9 cellular contexts compared by ENCODE assay signal in genomic region chr7:112202819-112203218, GRCh38. TPM values are rescaled to one million over a fixed set of nuclear protein-coding genes. Genes with fewer than 3 reads are reported as not detected.
A peak's percentile ranks its signal among the peaks of the same experiment; 100 is the strongest.
DNase-seq lines count a peak whose midpoint lies in the region; ATAC-seq, FAIRE-seq and TF ChIP-seq lines count a peak whose summit lies in the region.
"Had no signal": no experiment of that assay in that cellular context is flagged by ENCODE, and none has a peak within 500 bp of the region (broad histone marks: within the 10 kb centered on the region; RNA-seq: fewer than 3 reads in every experiment).

No MANE protein-coding gene starts in this region.

- no peaks in the 10 kb centered on the region for H4K20me1 ChIP-seq in K562 (replicated peaks; ENCODE audit: control insufficient read depth, insufficient read depth, low read length)

- ATAC-seq in K562 (no peak), HG03097 (IDR thresholded peaks at IDR 0.05; ENCODE audit: low FRiP score, unreplicated experiment) (no peak)

- no peak overlapping the region for H3K9ac ChIP-seq in K562 (ENCODE audit: insufficient read depth in 1 of 2, low read depth in 2 of 2, low read length in 2 of 2)

- no peaks in the 10 kb centered on the region for H3K9me3 ChIP-seq in K562 (replicated peaks; ENCODE audit: control insufficient read depth, insufficient read depth, low read depth, low read length)
- H3K9me3 ChIP-seq in effector memory CD4-positive, alpha-beta T cell (ENCODE audit: control insufficient read depth, low read length): no peaks in the 10 kb centered on the region

- no peaks in the 10 kb centered on the region for H3K9me1 ChIP-seq in K562 (ENCODE audit: control insufficient read depth, insufficient read depth, low read length)

- H3K36me3 ChIP-seq in K562 (ENCODE audit: control insufficient read depth, insufficient read depth, low read length): no peaks in the 10 kb centered on the region
- no peaks in the 10 kb centered on the region for H3K36me3 ChIP-seq in effector memory CD4-positive, alpha-beta T cell (ENCODE audit: control insufficient read depth, insufficient read depth, low read length)

- peaks cover 12% of the 10 kb centered on the region for H3K79me2 ChIP-seq in K562 (ENCODE audit: control insufficient read depth, insufficient read depth, low read length)

- in situ Hi-C loops in K562 (cut with MboI): no loop called here

- H3K27ac Mint-ChIP-seq in nephron: peak overlapping the region in 1 of 3 experiments; percentile 15

- peaks cover 12 to 16% of the 10 kb centered on the region in 2 experiments; a peak in 4 of 5 replicates for H3K4me1 ChIP-seq in K562 (replicated peaks in 1 of 2; ENCODE audit: control insufficient read depth in 2 of 2, insufficient read depth in 2 of 2, low read length in 2 of 2)
- H3K4me1 ChIP-seq in effector memory CD4-positive, alpha-beta T cell (ENCODE audit: control insufficient read depth, insufficient read depth, low read length, poor library complexity, severe bottlenecking): peaks cover 17% of the 10 kb centered on the region

- H3K27me3 Mint-ChIP-seq in nephron (ENCODE audit: low read depth): peaks cover 9% of the 10 kb centered on the region

- no peak overlapping the region for H3K27ac ChIP-seq in K562 (ENCODE audit: extremely low read depth, low read depth, low read length)
- no peak overlapping the region for H3K27ac ChIP-seq in effector memory CD4-positive, alpha-beta T cell (ENCODE audit: insufficient read depth, low read length, poor library complexity, severe bottlenecking)

- intact Hi-C loops in K562 (cut with micrococcal nuclease): loop anchor here (10.0 kb wide), 2 partner anchors 212 to 292 kb away; no protein-coding TSS in a partner anchor

- POLR2A ChIA-PET in K562 (lab: Yijun Ruan, JAX): interaction anchor here (1.1 kb wide), 1 partner anchor 31 kb away, joined by 3 read pairs; no protein-coding TSS in a partner anchor

- H3K4me3 ChIP-seq in GM12864 (ENCODE audit: low read depth, low read length) (no peak overlapping the region), K562 (no peak overlapping the region)
- H3K4me3 ChIP-seq in effector memory CD4-positive, alpha-beta T cell (ENCODE audit: insufficient read depth, low read depth, low read length, poor library complexity, severe bottlenecking): no peak overlapping the region

- no peak for TF ChIP-seq RAD21 in K562 (CRISPR knock-in tag; conservative IDR thresholded peaks at IDR 0.05 in 1 of 2, IDR thresholded peaks at IDR 0.05 in 1 of 2)

- DNase-seq in GM12864 (ENCODE audit: low read depth): peak; percentile 8
- peak; percentile 63 for DNase-seq in NCI-H1417 treated with DMSO at 0.1 percent for 48 hours (lab: John Stamatoyannopoulos, UW)
- DNase-seq in K562 (ENCODE audit: extremely low read depth in 1 of 4, low spot score in 3 of 4): peak in 1 of 4 experiments; percentile 41
- DNase-seq in A172 (ENCODE audit: low spot score): no peak
- no peak for DNase-seq in effector memory CD4-positive, alpha-beta T cell
- no peak for DNase-seq in COLO829 (ENCODE audit: low spot score)

- no peak overlapping the region for H3K4me2 ChIP-seq in K562 (ENCODE audit: insufficient read depth, low read length)

- no TSS peak for BruUV-seq in K562 (replicated peaks; lab: Mats Ljungman, UMichigan)

- CTCF ChIA-PET in K562 (lab: Yijun Ruan, JAX; ENCODE audit: low intra/inter-chr PET ratio): no interaction called here

- 0% methylated on average over 2 of the region's 2 CpGs for WGBS in K562 (ENCODE audit: insufficient coverage, low coverage, missing lambda C conversion rate)

- peaks cover 20% of the 10 kb centered on the region for H3K4me1 Mint-ChIP-seq in nephron

- no peaks in the 10 kb centered on the region for H3K9me3 Mint-ChIP-seq in nephron

- peaks cover 24 to 28% of the 10 kb centered on the region in 2 experiments for H3K27me3 ChIP-seq in K562 (ENCODE audit: control insufficient read depth in 2 of 2, insufficient read depth in 2 of 2, low read length in 2 of 2)
- peaks cover 17% of the 10 kb centered on the region for H3K27me3 ChIP-seq in effector memory CD4-positive, alpha-beta T cell (replicated peaks; ENCODE audit: control insufficient read depth, insufficient read depth, low read length, poor library complexity, severe bottlenecking)

- no peak for TF ChIP-seq POLR2A in K562 (conservative IDR thresholded peaks at IDR 0.05)

- H3K4me3 Mint-ChIP-seq in nephron: peak overlapping the region; percentile 22 to 62 (median 57)

- no peak overlapping the region for H2AFZ ChIP-seq in K562 (ENCODE audit: low read depth, low read length)

- no peaks in the 10 kb centered on the region for H3K36me3 Mint-ChIP-seq in nephron (ENCODE audit: low read depth)

- TF ChIP-seq CTCF in GM12864 (IDR thresholded peaks at IDR 0.05; ENCODE audit: low read depth, low read length, missing control alignments): no peak
- no peak for TF ChIP-seq CTCF in K562 (IDR thresholded peaks at IDR 0.05 in 2 of 3, conservative IDR thresholded peaks at IDR 0.05 in 1 of 3; ENCODE audit: insufficient read depth in 2 of 3, low read depth in 1 of 3, low read length in 3 of 3)
- no peak for TF ChIP-seq CTCF in nephron (IDR thresholded peaks at IDR 0.05; ENCODE audit: unreplicated experiment in 3 of 3)

- no peak for TF ChIP-seq EP300 in K562 (IDR thresholded peaks at IDR 0.05; ENCODE audit: low read length)

- no peak for FAIRE-seq in K562 (lab: Jason Lieb, UNC)
- FAIRE-seq: TTC549 had no signal

TF ChIP-seq in K562, 482 proteins besides CTCF, POLR2A, EP300 and RAD21 (continues in another document):
- TF ChIP-seq ZNF12 (CRISPR knock-in tag; IDR thresholded peaks at IDR 0.05) (no peak), BCOR (IDR thresholded peaks at IDR 0.05) (no peak), DIDO1 (tag; IDR thresholded peaks at IDR 0.05; ENCODE audit: low read depth) (no peak), NFIC (IDR thresholded peaks at IDR 0.05) (peak; percentile 99), NFIX (CRISPR knock-in tag; IDR thresholded peaks at IDR 0.05; ENCODE audit: low read depth) (peak; percentile 95)

RNA-seq across cellular contexts. Expression of gene DOCK4, which starts 3.4 kb away (rescaled TPM):
- 15.9 and 23.4 TPM in 2 replicates for total RNA-seq in K562 (2011; cell fraction: chromatin; rRNA removed; ENCODE audit: low replicate concordance)
- 3.8 and 8.0 TPM in 2 replicates for total RNA-seq in K562 (2011; cell fraction: nucleolus; rRNA removed)
- total RNA-seq in K562 (2011; cell fraction: nucleoplasm; rRNA removed): 10.6 and 11.6 TPM in 2 replicates
- 1.5 and 2.0 TPM in 2 replicates for total RNA-seq in K562 (2014; rRNA removed)
- 2.1 and 2.3 TPM in 2 replicates for total RNA-seq in K562 (2014; rRNA removed; fragmentation: Illumina TruSeq; extraction: Trizol)
- total RNA-seq in K562 (2015; rRNA removed; fragmentation: Illumina TruSeq; extraction: Trizol): 1.7 and 2.1 TPM in 2 replicates
- 3.8 and 4.9 TPM in 2 replicates for total RNA-seq in K562 (2021)
- 3.7 and 5.7 TPM in 2 replicates for polyA plus RNA-seq in K562 (2011; rRNA removed)
- 1.2 and 1.7 TPM in 2 replicates for polyA plus RNA-seq in K562 (2011; cell fraction: cytosol; rRNA removed)
- polyA plus RNA-seq in K562 (2011; cell fraction: nucleus; rRNA removed): 18.4 and 29.9 TPM in 2 replicates
- polyA plus RNA-seq in K562 (2012): 1.9 and 2.4 TPM in 2 replicates
- polyA plus RNA-seq in K562 (2014; fragmentation: Illumina TruSeq; extraction: Trizol): 1.8 and 2.9 TPM in 2 replicates
- polyA plus RNA-seq in K562 (2014; fragmentation: Nextera tagmentation; extraction: Ambion mirVana): under 1 TPM; 0.42 to 0.45 TPM
- polyA plus RNA-seq in K562 (2014; rRNA removed): 3.3 and 3.8 TPM in 2 replicates
- 4.3 and 6.8 TPM in 2 replicates for polyA minus RNA-seq in K562 (2011; rRNA and poly(A)+ RNA removed)
- 1.1 and 1.2 TPM in 2 replicates for polyA minus RNA-seq in K562 (2011; cell fraction: cytosol; rRNA and poly(A)+ RNA removed)
- 10.6 and 13.5 TPM in 2 replicates for polyA minus RNA-seq in K562 (2011; cell fraction: nucleus; rRNA and poly(A)+ RNA removed)
- total RNA-seq in A172 (2014; rRNA removed; shearing (Covaris generic)): 5.6 and 7.2 TPM in 2 replicates

RNA-seq across cellular contexts. Expression of gene ZNF277, which starts 3.7 kb away (rescaled TPM):
- 7.6 and 23.6 TPM in 2 replicates for total RNA-seq in K562 (2011; cell fraction: chromatin; rRNA removed; ENCODE audit: low replicate concordance)
- total RNA-seq in K562 (2011; cell fraction: nucleolus; rRNA removed): 11.6 and 14.0 TPM in 2 replicates
- total RNA-seq in K562 (2011; cell fraction: nucleoplasm; rRNA removed): 13.6 and 16.2 TPM in 2 replicates
- total RNA-seq in K562 (2014; rRNA removed) (14.3 and 18.8 TPM in 2 replicates), K562 (2014; rRNA removed; fragmentation: Illumina TruSeq; extraction: Trizol) (33.5 and 42.0 TPM in 2 replicates), K562 (2015; rRNA removed; fragmentation: Illumina TruSeq; extraction: Trizol) (27.6 and 29.5 TPM in 2 replicates), K562 (2021) (18.5 and 20.3 TPM in 2 replicates)
- polyA plus RNA-seq in K562 (2011; rRNA removed) (25.0 and 28.7 TPM in 2 replicates), K562 (2014; fragmentation: Illumina TruSeq; extraction: Trizol) (29.4 and 29.8 TPM in 2 replicates), K562 (2014; fragmentation: Nextera tagmentation; extraction: Ambion mirVana) (10 to 100 TPM; 27.4 to 27.7 TPM), K562 (2014; rRNA removed) (19.3 and 20.7 TPM in 2 replicates)
- polyA plus RNA-seq in K562 (2011; cell fraction: cytosol; rRNA removed): 3.1 and 9.3 TPM in 2 replicates
- 4.4 and 7.7 TPM in 2 replicates for polyA plus RNA-seq in K562 (2011; cell fraction: nucleus; rRNA removed)
- 16.5 and 55.5 TPM in 2 replicates for polyA plus RNA-seq in K562 (2012)
- 31.5 and 38.3 TPM in 2 replicates for polyA minus RNA-seq in K562 (2011; rRNA and poly(A)+ RNA removed)
- 18.6 and 19.1 TPM in 2 replicates for polyA minus RNA-seq in K562 (2011; cell fraction: cytosol; rRNA and poly(A)+ RNA removed)
- polyA minus RNA-seq in K562 (2011; cell fraction: nucleus; rRNA and poly(A)+ RNA removed): 17.2 and 19.0 TPM in 2 replicates
- 20.6 and 30.9 TPM in 2 replicates for total RNA-seq in A172 (2014; rRNA removed; shearing (Covaris generic))

Comparison
In these comparisons a context has a peak if more than half of its experiments do, and no peak if none do; other contexts are left out.
1. DNase-seq: peak in GM12864 (single experiment) and NCI-H1417 treated with DMSO at 0.1 percent for 48 hours (single experiment); none in A172 (single experiment), effector memory CD4-positive, alpha-beta T cell (0 of 3) and COLO829 (single experiment).